24 cellular contexts compared by ENCODE assay signal in the genomic region with DNA sequence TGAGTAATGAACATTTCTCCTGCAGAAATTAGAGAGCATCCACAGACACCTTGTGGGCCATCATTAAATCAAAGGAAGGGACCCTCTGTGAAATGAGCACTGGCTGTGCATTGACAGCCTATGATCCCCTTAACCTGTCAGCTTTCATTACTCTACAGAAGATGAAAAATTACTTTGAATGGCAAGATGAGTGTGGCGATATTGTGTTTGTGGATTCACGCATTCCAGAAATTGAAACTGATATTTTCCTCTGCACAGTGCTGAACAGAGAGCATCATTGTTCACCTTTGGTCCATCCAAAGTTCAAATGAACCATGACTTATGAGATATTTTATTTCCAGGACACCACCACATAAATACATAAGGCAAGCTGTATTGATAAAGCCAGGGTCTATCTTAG.
"Had no signal": no experiment of that assay in that cellular context is flagged by ENCODE, and none has a peak within 500 bp of the region (broad histone marks: within the 10 kb centered on the region; RNA-seq: fewer than 3 reads in every experiment).

No MANE protein-coding gene starts in this region.

- DNase-seq: naive thymus-derived CD8-positive, alpha-beta T cell; nephron progenitor cell; occipital lobe; ovary; right cardiac atrium; right lobe of liver; sigmoid colon; small intestine; stimulated activated CD4-positive, alpha-beta T cell treated with anti-CD3 and anti-CD28 coated beads, Interleukin-15, amount 100 ng/mL, for 24 hours; stimulated activated CD4-positive, alpha-beta T cell treated with anti-CD3 and anti-CD28 coated beads, Interleukin-2, amount 100 ng/mL, for 24 hours; stimulated activated CD4-positive, alpha-beta T cell treated with anti-CD3 and anti-CD28 coated beads, Interleukin-2, amount 100 ng/mL, for 48 hours; stimulated activated CD4-positive, alpha-beta T cell treated with anti-CD3 and anti-CD28 coated beads, Interleukin-4, amount 100 ng/mL, for 24 hours; stimulated activated naive B cell treated with anti-CD40 and anti-IgM and Interleukin-4, amounts not matched to agents 10 μg/mL and 1 μg/mL and 100 μg/mL, for 72 hours; stimulated activated naive CD4-positive, alpha-beta T cell treated with Interleukin-2 at 50 U/mL for 16 hours; stomach; thyroid gland; trophoblast cell; upper lobe of left lung had no signal

- H3K4me2 ChIP-seq: neural progenitor cell had no signal

- H3K36me3 ChIP-seq: neural progenitor cell, ovary, prostate gland, right lobe of liver, sigmoid colon, stomach, thoracic aorta, thyroid gland, tibial nerve, upper lobe of left lung, vagina had no signal

- H3K79me2 ChIP-seq: parathyroid adenoma had no signal

- H3K9ac ChIP-seq: neural progenitor cell, parathyroid adenoma had no signal

- H3K4me3 ChIP-seq: neural progenitor cell, ovary, prostate gland, right lobe of liver, sigmoid colon, stomach, thoracic aorta, thyroid gland, tibial nerve, upper lobe of left lung, vagina had no signal

- H3K9me3 ChIP-seq: ovary, prostate gland, right lobe of liver, sigmoid colon, stomach, thoracic aorta, thyroid gland, tibial nerve, vagina had no signal

- H2AFZ ChIP-seq: neural progenitor cell, parathyroid adenoma had no signal

- H3K27ac ChIP-seq: neural progenitor cell, ovary, parathyroid adenoma, prostate gland, right lobe of liver, sigmoid colon, stomach, thoracic aorta, thyroid gland, tibial nerve, upper lobe of left lung, vagina had no signal

- H3K27me3 ChIP-seq: neural progenitor cell, ovary, right lobe of liver, sigmoid colon, stomach, thyroid gland, tibial nerve, upper lobe of left lung, vagina had no signal
